Comparison of ENCODE assay signal across 2 cellular contexts in the genomic region with DNA sequence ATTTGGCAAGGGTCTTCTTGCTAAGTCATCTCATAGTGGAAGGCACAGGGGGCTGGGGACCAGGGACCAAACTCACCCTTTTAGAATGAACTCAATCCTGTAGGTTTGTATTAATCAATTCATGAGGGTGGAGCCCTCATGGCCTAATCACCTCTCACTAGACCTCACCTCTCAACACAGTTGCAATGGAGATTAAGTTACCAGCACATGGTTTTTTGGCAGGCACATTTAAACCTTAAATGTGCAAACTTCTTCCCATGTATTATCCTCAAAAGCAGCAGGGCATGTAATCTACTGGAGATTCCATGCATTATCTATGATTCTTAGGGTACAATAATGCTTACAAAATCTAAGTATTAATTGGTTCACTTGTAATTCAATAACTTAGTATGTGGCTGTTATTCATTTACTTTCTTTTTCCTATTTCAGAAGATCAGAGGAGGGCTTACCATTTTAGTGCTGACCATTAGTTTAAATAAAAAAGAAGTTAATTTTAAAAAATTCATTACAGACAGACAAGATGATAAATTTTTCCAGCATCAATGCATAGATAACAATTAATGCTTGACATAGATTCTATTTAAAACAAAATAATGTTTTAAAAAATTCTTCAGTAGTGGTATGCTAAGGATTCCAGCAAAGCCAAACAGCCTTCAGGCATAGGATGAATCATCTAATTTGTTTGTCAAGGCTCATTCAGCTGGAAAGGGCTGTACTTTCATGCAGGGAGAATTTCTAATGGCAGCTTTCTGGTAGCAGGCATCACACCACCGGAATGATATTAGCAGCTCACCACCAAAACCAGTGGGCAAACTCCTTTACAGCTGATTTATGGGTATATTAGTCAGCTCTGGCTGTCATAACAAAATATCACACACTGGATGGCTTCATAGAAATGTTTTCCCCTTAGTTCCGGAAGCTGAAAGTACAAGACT.
A peak's percentile ranks its signal among the peaks of the same experiment; 100 is the strongest.
TF ChIP-seq lines count a peak whose summit lies in the region.

No MANE protein-coding gene starts in this region.

TF ChIP-seq in Ishikawa, 13 proteins besides CTCF, POLR2A, EP300 and RAD21 (continued from another document):
- TF ChIP-seq, protein P1, sequence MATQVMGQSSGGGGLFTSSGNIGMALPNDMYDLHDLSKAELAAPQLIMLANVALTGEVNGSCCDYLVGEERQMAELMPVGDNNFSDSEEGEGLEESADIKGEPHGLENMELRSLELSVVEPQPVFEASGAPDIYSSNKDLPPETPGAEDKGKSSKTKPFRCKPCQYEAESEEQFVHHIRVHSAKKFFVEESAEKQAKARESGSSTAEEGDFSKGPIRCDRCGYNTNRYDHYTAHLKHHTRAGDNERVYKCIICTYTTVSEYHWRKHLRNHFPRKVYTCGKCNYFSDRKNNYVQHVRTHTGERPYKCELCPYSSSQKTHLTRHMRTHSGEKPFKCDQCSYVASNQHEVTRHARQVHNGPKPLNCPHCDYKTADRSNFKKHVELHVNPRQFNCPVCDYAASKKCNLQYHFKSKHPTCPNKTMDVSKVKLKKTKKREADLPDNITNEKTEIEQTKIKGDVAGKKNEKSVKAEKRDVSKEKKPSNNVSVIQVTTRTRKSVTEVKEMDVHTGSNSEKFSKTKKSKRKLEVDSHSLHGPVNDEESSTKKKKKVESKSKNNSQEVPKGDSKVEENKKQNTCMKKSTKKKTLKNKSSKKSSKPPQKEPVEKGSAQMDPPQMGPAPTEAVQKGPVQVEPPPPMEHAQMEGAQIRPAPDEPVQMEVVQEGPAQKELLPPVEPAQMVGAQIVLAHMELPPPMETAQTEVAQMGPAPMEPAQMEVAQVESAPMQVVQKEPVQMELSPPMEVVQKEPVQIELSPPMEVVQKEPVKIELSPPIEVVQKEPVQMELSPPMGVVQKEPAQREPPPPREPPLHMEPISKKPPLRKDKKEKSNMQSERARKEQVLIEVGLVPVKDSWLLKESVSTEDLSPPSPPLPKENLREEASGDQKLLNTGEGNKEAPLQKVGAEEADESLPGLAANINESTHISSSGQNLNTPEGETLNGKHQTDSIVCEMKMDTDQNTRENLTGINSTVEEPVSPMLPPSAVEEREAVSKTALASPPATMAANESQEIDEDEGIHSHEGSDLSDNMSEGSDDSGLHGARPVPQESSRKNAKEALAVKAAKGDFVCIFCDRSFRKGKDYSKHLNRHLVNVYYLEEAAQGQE (IDR thresholded peaks at IDR 0.05; ENCODE audit: low read depth), result no peak
- no peak for TF ChIP-seq ZBTB7A (IDR thresholded peaks at IDR 0.05; ENCODE audit: low read depth)
- TF ChIP-seq, protein P2, sequence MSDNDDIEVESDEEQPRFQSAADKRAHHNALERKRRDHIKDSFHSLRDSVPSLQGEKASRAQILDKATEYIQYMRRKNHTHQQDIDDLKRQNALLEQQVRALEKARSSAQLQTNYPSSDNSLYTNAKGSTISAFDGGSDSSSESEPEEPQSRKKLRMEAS (IDR thresholded peaks at IDR 0.05), result peak; percentile 67; the same call in 1 of the 2 replicates

TF ChIP-seq in K562, 482 proteins besides CTCF, POLR2A, EP300 and RAD21 (continued from another document and continues in another):
- TF ChIP-seq CCNT2 (IDR thresholded peaks at IDR 0.05; ENCODE audit: borderline replicate concordance, extremely low read depth, insufficient read length, low read depth, low read length) (no peak), CBX1 (IDR thresholded peaks at IDR 0.05; ENCODE audit: low read depth) (no peak), ZNF143 (CRISPR knock-in tag; IDR thresholded peaks at IDR 0.05) (no peak), RNF2 (IDR thresholded peaks at IDR 0.05) (no peak), CXXC5 (CRISPR knock-in tag; IDR thresholded peaks at IDR 0.05) (no peak), POU5F1 (IDR thresholded peaks at IDR 0.05; ENCODE audit: borderline replicate concordance, low read depth, low read length, partially characterized antibody) (no peak), HNRNPK (IDR thresholded peaks at IDR 0.05; ENCODE audit: low read depth, low read length, poor library complexity, severe bottlenecking) (no peak), JUND (IDR thresholded peaks at IDR 0.05; ENCODE audit: borderline replicate concordance, low read depth, low read length) (peak; percentile 55; the same call in 1 of the 2 replicates), JUND (tag; IDR thresholded peaks at IDR 0.05; ENCODE audit: borderline replicate concordance, low read depth, low read length) (no peak; the same call in 2 of the 3 replicates), C11orf30 (IDR thresholded peaks at IDR 0.05; ENCODE audit: low read depth) (0 out of 2 replicates have a peak, but pooled peaks have one; percentile 13), ARID1B (IDR thresholded peaks at IDR 0.05) (no peak; the same call in 1 of the 2 replicates), TEAD4 (IDR thresholded peaks at IDR 0.05; ENCODE audit: low read length) (no peak), TEAD4 (CRISPR knock-in tag; IDR thresholded peaks at IDR 0.05; ENCODE audit: borderline replicate concordance) (no peak), ZNF707 (CRISPR knock-in tag; conservative IDR thresholded peaks at IDR 0.05) (no peak), MEIS2 (IDR thresholded peaks at IDR 0.05; ENCODE audit: partially characterized antibody) (peak; percentile 55), FOXA3 (CRISPR knock-in tag; conservative IDR thresholded peaks at IDR 0.05 in 1 of 2, IDR thresholded peaks at IDR 0.05 in 1 of 2) (peak in 1 of 2 experiments; percentile 58; a peak in 2 of 4 replicates), ZNF444 (CRISPR knock-in tag; IDR thresholded peaks at IDR 0.05) (no peak), SREBF2 (CRISPR knock-in tag; IDR thresholded peaks at IDR 0.05) (no peak), SIX5 (IDR thresholded peaks at IDR 0.05; ENCODE audit: borderline replicate concordance in 1 of 2, insufficient read depth in 1 of 2, low read depth in 1 of 2, low read length in 2 of 2) (no peak), RUNX1 (IDR thresholded peaks at IDR 0.05; ENCODE audit: low read depth) (no peak), JUN (IDR thresholded peaks at IDR 0.05; ENCODE audit: borderline replicate concordance, low read depth, low read length) (peak; percentile 68; the same call in 1 of the 2 replicates), JUN (CRISPR knock-in tag; IDR thresholded peaks at IDR 0.05; ENCODE audit: borderline replicate concordance) (no peak), TSC22D4 (tag; IDR thresholded peaks at IDR 0.05) (no peak), ZC3H11A (IDR thresholded peaks at IDR 0.05; ENCODE audit: low read depth, low read length) (no peak)
- TF ChIP-seq, protein P3, sequence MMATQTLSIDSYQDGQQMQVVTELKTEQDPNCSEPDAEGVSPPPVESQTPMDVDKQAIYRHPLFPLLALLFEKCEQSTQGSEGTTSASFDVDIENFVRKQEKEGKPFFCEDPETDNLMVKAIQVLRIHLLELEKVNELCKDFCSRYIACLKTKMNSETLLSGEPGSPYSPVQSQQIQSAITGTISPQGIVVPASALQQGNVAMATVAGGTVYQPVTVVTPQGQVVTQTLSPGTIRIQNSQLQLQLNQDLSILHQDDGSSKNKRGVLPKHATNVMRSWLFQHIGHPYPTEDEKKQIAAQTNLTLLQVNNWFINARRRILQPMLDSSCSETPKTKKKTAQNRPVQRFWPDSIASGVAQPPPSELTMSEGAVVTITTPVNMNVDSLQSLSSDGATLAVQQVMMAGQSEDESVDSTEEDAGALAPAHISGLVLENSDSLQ (IDR thresholded peaks at IDR 0.05), result 0 out of 2 replicates have a peak, but pooled peaks have one; percentile 16
- TF ChIP-seq, protein P4, sequence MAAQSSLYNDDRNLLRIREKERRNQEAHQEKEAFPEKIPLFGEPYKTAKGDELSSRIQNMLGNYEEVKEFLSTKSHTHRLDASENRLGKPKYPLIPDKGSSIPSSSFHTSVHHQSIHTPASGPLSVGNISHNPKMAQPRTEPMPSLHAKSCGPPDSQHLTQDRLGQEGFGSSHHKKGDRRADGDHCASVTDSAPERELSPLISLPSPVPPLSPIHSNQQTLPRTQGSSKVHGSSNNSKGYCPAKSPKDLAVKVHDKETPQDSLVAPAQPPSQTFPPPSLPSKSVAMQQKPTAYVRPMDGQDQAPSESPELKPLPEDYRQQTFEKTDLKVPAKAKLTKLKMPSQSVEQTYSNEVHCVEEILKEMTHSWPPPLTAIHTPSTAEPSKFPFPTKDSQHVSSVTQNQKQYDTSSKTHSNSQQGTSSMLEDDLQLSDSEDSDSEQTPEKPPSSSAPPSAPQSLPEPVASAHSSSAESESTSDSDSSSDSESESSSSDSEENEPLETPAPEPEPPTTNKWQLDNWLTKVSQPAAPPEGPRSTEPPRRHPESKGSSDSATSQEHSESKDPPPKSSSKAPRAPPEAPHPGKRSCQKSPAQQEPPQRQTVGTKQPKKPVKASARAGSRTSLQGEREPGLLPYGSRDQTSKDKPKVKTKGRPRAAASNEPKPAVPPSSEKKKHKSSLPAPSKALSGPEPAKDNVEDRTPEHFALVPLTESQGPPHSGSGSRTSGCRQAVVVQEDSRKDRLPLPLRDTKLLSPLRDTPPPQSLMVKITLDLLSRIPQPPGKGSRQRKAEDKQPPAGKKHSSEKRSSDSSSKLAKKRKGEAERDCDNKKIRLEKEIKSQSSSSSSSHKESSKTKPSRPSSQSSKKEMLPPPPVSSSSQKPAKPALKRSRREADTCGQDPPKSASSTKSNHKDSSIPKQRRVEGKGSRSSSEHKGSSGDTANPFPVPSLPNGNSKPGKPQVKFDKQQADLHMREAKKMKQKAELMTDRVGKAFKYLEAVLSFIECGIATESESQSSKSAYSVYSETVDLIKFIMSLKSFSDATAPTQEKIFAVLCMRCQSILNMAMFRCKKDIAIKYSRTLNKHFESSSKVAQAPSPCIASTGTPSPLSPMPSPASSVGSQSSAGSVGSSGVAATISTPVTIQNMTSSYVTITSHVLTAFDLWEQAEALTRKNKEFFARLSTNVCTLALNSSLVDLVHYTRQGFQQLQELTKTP (IDR thresholded peaks at IDR 0.05; ENCODE audit: low read depth in 1 of 2, partially characterized antibody in 2 of 2), result no peak
- TF ChIP-seq, protein P5, sequence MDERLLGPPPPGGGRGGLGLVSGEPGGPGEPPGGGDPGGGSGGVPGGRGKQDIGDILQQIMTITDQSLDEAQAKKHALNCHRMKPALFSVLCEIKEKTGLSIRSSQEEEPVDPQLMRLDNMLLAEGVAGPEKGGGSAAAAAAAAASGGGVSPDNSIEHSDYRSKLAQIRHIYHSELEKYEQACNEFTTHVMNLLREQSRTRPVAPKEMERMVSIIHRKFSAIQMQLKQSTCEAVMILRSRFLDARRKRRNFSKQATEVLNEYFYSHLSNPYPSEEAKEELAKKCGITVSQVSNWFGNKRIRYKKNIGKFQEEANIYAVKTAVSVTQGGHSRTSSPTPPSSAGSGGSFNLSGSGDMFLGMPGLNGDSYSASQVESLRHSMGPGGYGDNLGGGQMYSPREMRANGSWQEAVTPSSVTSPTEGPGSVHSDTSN (CRISPR knock-in tag; IDR thresholded peaks at IDR 0.05; ENCODE audit: low read depth), result no peak
- TF ChIP-seq, protein P5 (tag; conservative IDR thresholded peaks at IDR 0.05; ENCODE audit: low read depth), result 0 out of 2 replicates have a peak, but pooled peaks have one; percentile 21
- TF ChIP-seq, protein P6, sequence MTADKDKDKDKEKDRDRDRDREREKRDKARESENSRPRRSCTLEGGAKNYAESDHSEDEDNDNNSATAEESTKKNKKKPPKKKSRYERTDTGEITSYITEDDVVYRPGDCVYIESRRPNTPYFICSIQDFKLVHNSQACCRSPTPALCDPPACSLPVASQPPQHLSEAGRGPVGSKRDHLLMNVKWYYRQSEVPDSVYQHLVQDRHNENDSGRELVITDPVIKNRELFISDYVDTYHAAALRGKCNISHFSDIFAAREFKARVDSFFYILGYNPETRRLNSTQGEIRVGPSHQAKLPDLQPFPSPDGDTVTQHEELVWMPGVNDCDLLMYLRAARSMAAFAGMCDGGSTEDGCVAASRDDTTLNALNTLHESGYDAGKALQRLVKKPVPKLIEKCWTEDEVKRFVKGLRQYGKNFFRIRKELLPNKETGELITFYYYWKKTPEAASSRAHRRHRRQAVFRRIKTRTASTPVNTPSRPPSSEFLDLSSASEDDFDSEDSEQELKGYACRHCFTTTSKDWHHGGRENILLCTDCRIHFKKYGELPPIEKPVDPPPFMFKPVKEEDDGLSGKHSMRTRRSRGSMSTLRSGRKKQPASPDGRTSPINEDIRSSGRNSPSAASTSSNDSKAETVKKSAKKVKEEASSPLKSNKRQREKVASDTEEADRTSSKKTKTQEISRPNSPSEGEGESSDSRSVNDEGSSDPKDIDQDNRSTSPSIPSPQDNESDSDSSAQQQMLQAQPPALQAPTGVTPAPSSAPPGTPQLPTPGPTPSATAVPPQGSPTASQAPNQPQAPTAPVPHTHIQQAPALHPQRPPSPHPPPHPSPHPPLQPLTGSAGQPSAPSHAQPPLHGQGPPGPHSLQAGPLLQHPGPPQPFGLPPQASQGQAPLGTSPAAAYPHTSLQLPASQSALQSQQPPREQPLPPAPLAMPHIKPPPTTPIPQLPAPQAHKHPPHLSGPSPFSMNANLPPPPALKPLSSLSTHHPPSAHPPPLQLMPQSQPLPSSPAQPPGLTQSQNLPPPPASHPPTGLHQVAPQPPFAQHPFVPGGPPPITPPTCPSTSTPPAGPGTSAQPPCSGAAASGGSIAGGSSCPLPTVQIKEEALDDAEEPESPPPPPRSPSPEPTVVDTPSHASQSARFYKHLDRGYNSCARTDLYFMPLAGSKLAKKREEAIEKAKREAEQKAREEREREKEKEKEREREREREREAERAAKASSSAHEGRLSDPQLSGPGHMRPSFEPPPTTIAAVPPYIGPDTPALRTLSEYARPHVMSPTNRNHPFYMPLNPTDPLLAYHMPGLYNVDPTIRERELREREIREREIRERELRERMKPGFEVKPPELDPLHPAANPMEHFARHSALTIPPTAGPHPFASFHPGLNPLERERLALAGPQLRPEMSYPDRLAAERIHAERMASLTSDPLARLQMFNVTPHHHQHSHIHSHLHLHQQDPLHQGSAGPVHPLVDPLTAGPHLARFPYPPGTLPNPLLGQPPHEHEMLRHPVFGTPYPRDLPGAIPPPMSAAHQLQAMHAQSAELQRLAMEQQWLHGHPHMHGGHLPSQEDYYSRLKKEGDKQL (CRISPR knock-in tag; IDR thresholded peaks at IDR 0.05; ENCODE audit: borderline replicate concordance), result no peak
